In the genomic region with DNA sequence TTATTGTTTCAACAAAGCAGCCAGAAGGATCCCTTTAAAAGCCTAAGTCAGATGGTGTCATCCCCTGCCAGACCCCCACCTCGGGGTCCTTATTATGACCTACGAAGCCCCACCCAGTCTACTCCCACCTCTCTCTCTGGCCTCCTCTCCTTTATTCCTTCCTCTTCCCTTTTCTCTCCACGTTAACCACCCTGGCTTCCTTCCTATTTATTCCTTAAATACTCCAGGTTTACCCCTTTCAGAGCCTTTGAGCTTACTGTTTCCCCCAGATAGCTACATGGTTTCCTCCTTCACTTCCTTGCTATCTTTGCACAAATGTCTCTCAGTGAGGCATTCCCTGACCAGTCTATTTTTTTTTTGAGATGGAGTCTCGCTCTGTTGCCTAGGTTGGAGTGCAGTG, we compare ENCODE assay signal across 23 cellular contexts.
"Had no signal": no experiment of that assay in that cellular context is flagged by ENCODE, and none has a peak within 500 bp of the region (broad histone marks: within the 10 kb centered on the region; RNA-seq: fewer than 3 reads in every experiment).

No MANE protein-coding gene starts in this region.

- H3K27me3 ChIP-seq: adrenal gland had no signal

- ATAC-seq: activated CD4-positive, alpha-beta T cell treated with anti-CD3 and anti-CD28 coated beads for 36 hours; activated T-helper 17 cell treated with anti-CD3 and anti-CD28 coated beads, Interleukin-2, amount 50 U/mL, for 72 hours; T-cell had no signal

- H3K36me3 ChIP-seq: adrenal gland, WERI-Rb-1 had no signal

- H3K4me3 Mint-ChIP-seq: activated CD4-positive, alpha-beta memory T cell treated with anti-CD3 and anti-CD28 coated beads, Interleukin-2, amount 10 ng/mL, durations not matched to agents 7 days and 5 days; activated CD4-positive, alpha-beta T cell treated with anti-CD3 and anti-CD28 coated beads for 36 hours; activated naive CD8-positive, alpha-beta T cell treated with anti-CD3 and anti-CD28 coated beads, Interleukin-2, amount 10 ng/mL, durations not matched to agents 7 days and 5 days; activated T-helper 17 cell treated with anti-CD3 and anti-CD28 coated beads, Interleukin-2, amount 50 U/mL, for 72 hours; T-cell; T-helper 2 cell treated with Interferon-gamma antibody and Interleukin-4, amounts not matched to agents 5 μg/mL and 100 μg/mL, for 36 hours had no signal

- H3K4me3 ChIP-seq: adrenal gland had no signal

- DNase-seq: activated CD4-positive, alpha-beta memory T cell treated with anti-CD3 and anti-CD28 coated beads, Interleukin-2, amount 10 ng/mL, durations not matched to agents 7 days and 5 days; activated CD4-positive, alpha-beta T cell treated with anti-CD3 and anti-CD28 coated beads for 36 hours; activated CD4-positive, alpha-beta T cell treated with anti-CD3 and anti-CD28 coated beads, Interleukin-2, amount 50 U/mL, for 1 hour; activated gamma-delta T cell; activated naive CD4-positive, alpha-beta T cell treated with anti-CD3 and anti-CD28 coated beads, Interleukin-2, amount 50 U/mL, for 16 hours; activated naive CD8-positive, alpha-beta T cell treated with anti-CD3 and anti-CD28 coated beads, Interleukin-2, amount 10 ng/mL, durations not matched to agents 7 days and 5 days; activated T-cell treated with anti-CD3 and anti-CD28 coated beads for 4 hours; activated T-cell treated with anti-CD3 and anti-CD28 coated beads, Interleukin-2, amount 50 U/mL, for 48 hours; adrenal gland; anterior cingulate cortex; Karpas-422; MM.1S; NCI-H1105 treated with DMSO at 0.1 percent for 48 hours; NCI-H1436 treated with DMSO at 0.1 percent for 48 hours; NCI-H187; NCI-H2081; NCI-H446; NCI-H524; SHP77 treated with DMSO at 0.1 percent for 48 hours; T-cell; WERI-Rb-1 had no signal

- H3K9me3 Mint-ChIP-seq: activated CD4-positive, alpha-beta memory T cell treated with anti-CD3 and anti-CD28 coated beads, Interleukin-2, amount 10 ng/mL, durations not matched to agents 7 days and 5 days; activated naive CD8-positive, alpha-beta T cell treated with anti-CD3 and anti-CD28 coated beads, Interleukin-2, amount 10 ng/mL, durations not matched to agents 7 days and 5 days; activated T-helper 17 cell treated with anti-CD3 and anti-CD28 coated beads, Interleukin-2, amount 50 U/mL, for 72 hours; T-cell; T-helper 2 cell treated with Interferon-gamma antibody and Interleukin-4, amounts not matched to agents 5 μg/mL and 100 μg/mL, for 36 hours had no signal

- H3K27me3 Mint-ChIP-seq: activated CD4-positive, alpha-beta memory T cell treated with anti-CD3 and anti-CD28 coated beads, Interleukin-2, amount 10 ng/mL, durations not matched to agents 7 days and 5 days; activated CD4-positive, alpha-beta T cell treated with anti-CD3 and anti-CD28 coated beads for 36 hours; activated naive CD8-positive, alpha-beta T cell treated with anti-CD3 and anti-CD28 coated beads, Interleukin-2, amount 10 ng/mL, durations not matched to agents 7 days and 5 days; activated T-helper 17 cell treated with anti-CD3 and anti-CD28 coated beads, Interleukin-2, amount 50 U/mL, for 72 hours; T-cell had no signal

- H3K4me1 Mint-ChIP-seq: activated T-helper 17 cell treated with anti-CD3 and anti-CD28 coated beads, Interleukin-2, amount 50 U/mL, for 72 hours had no signal

- H3K9me3 ChIP-seq: adrenal gland had no signal

- H3K36me3 Mint-ChIP-seq: activated naive CD8-positive, alpha-beta T cell treated with anti-CD3 and anti-CD28 coated beads, Interleukin-2, amount 10 ng/mL, durations not matched to agents 7 days and 5 days; T-cell had no signal

- H3K4me1 ChIP-seq: adrenal gland had no signal

- H3K27ac Mint-ChIP-seq: activated CD4-positive, alpha-beta memory T cell treated with anti-CD3 and anti-CD28 coated beads, Interleukin-2, amount 10 ng/mL, durations not matched to agents 7 days and 5 days; activated CD4-positive, alpha-beta T cell treated with anti-CD3 and anti-CD28 coated beads for 36 hours; activated naive CD8-positive, alpha-beta T cell treated with anti-CD3 and anti-CD28 coated beads, Interleukin-2, amount 10 ng/mL, durations not matched to agents 7 days and 5 days; activated T-helper 17 cell treated with anti-CD3 and anti-CD28 coated beads, Interleukin-2, amount 50 U/mL, for 72 hours; T-cell; T-helper 2 cell treated with Interferon-gamma antibody and Interleukin-4, amounts not matched to agents 5 μg/mL and 100 μg/mL, for 36 hours had no signal

- H3K27ac ChIP-seq: adrenal gland, WERI-Rb-1 had no signal
